ENCODE assay signal across 13 cellular contexts in the genomic region with DNA sequence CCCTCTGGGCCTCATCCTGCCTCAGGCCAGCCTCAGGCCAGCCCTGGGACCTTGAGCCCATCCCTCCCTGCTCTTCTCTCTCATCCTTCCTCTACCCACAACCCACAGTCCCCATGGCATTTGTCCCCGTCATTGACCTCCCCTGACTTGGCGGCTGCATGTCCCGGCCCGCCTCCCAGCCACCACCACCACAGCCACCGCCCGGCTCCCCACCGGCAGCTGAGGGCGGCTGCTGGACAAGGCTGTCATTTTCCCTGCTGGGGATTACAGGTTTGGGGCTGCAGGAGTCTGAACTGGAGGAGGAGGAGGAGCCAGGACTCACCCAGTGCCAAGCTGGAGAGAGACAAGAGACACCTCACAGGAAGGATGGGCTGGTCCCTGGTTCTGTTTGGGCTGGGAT.
DNase-seq lines count a peak whose midpoint lies in the region; ATAC-seq and TF ChIP-seq lines count a peak whose summit lies in the region.
"Had no signal": no experiment of that assay in that cellular context is flagged by ENCODE, and none has a peak within 500 bp of the region (broad histone marks: within the 10 kb centered on the region; RNA-seq: fewer than 3 reads in every experiment).

No MANE protein-coding gene starts in this region.

- H3K9me3 Mint-ChIP-seq in endothelial cell (ENCODE audit: unreplicated experiment) (no peaks in the 10 kb centered on the region), neural progenitor cell (no peaks in the 10 kb centered on the region)
- H3K9me3 Mint-ChIP-seq in activated T-helper 1 cell treated with anti-CD3 and anti-CD28 coated beads, Interleukin-12 subunit alpha, Interleukin-12 subunit beta, Interleukin-2, Interleukin-4 antibody, amounts not matched to agents 30 ng/mL and 10 ng/mL and 1 ng/mL, durations not matched to agents 14 hours and 24 hours and 36 hours, result no peaks in the 10 kb centered on the region

- H3K27me3 Mint-ChIP-seq in endothelial cell (ENCODE audit: unreplicated experiment) (peaks cover 30% of the 10 kb centered on the region), neural progenitor cell (ENCODE audit: insufficient read depth, low read depth) (peaks cover 10% of the 10 kb centered on the region)
- peaks cover 3% of the 10 kb centered on the region for H3K27me3 Mint-ChIP-seq in activated T-helper 1 cell treated with anti-CD3 and anti-CD28 coated beads, Interleukin-12 subunit alpha, Interleukin-12 subunit beta, Interleukin-2, Interleukin-4 antibody, amounts not matched to agents 30 ng/mL and 10 ng/mL and 1 ng/mL, durations not matched to agents 14 hours and 24 hours and 36 hours (ENCODE audit: insufficient read depth)

- POLR2A ChIA-PET in AG04450 (lab: Yijun Ruan, JAX), result no interaction called here

- H3K4me3 ChIP-seq in AG04450 (ENCODE audit: low read depth, low read length) (no peak overlapping the region), neural progenitor cell (no peak overlapping the region), lower leg skin (ENCODE audit: low read depth, poor library complexity, severe bottlenecking) (no peak overlapping the region)
- H3K4me3 ChIP-seq: hepatocyte, ovary, SK-N-MC had no signal

- H3K27me3 ChIP-seq in AG04450 (ENCODE audit: control insufficient read depth, insufficient read depth, low read length), result no peaks in the 10 kb centered on the region
- no peaks in the 10 kb centered on the region for H3K27me3 ChIP-seq in neural progenitor cell
- H3K27me3 ChIP-seq: hepatocyte, ovary had no signal

- H3F3A ChIP-seq in neural progenitor cell (ENCODE audit: low read depth), result peaks cover 9% of the 10 kb centered on the region

- no peaks in the 10 kb centered on the region for H3K79me2 ChIP-seq in neural progenitor cell (ENCODE audit: low read depth)

- H3K9me3 ChIP-seq in AG04450 (ENCODE audit: control insufficient read depth, insufficient read depth, low read length), result no peaks in the 10 kb centered on the region; the same call in 1 of the 2 replicates
- H3K9me3 ChIP-seq in neural progenitor cell (ENCODE audit: low read depth), result no peaks in the 10 kb centered on the region
- H3K9me3 ChIP-seq: ovary had no signal

- peaks cover 64% of the 10 kb centered on the region for H3K4me1 Mint-ChIP-seq in endothelial cell (ENCODE audit: unreplicated experiment)
- peaks cover 95% of the 10 kb centered on the region for H3K4me1 Mint-ChIP-seq in neural progenitor cell
- H3K4me1 Mint-ChIP-seq in activated T-helper 1 cell treated with anti-CD3 and anti-CD28 coated beads, Interleukin-12 subunit alpha, Interleukin-12 subunit beta, Interleukin-2, Interleukin-4 antibody, amounts not matched to agents 30 ng/mL and 10 ng/mL and 1 ng/mL, durations not matched to agents 14 hours and 24 hours and 36 hours (ENCODE audit: low read depth), result no peaks in the 10 kb centered on the region

- DNase-seq in AG04450 (ENCODE audit: low read depth, low spot score) (no peak), M059J (ENCODE audit: low read depth) (peak; percentile 74), endothelial cell (ENCODE audit: low spot score) (no peak), neural progenitor cell (ENCODE audit: low spot score) (peak; percentile 39), lower leg skin (ENCODE audit: low spot score in 2 of 2) (no peak), SHP77 (lab: John Stamatoyannopoulos, UW) (no peak)
- DNase-seq in activated T-helper 1 cell treated with anti-CD3 and anti-CD28 coated beads, Interleukin-12 subunit alpha, Interleukin-12 subunit beta, Interleukin-2, Interleukin-4 antibody, amounts not matched to agents 30 ng/mL and 10 ng/mL and 1 ng/mL, durations not matched to agents 14 hours and 24 hours and 36 hours (ENCODE audit: low spot score), result no peak
- DNase-seq: activated T-cell treated with anti-CD3 and anti-CD28 coated beads, Interleukin-2, amount 50 U/mL, for 1 hour; NCI-H1092 had no signal

- intact Hi-C loops in activated T-helper 1 cell treated with anti-CD3 and anti-CD28 coated beads, Interleukin-12 subunit alpha, Interleukin-12 subunit beta, Interleukin-2, Interleukin-4 antibody, amounts not matched to agents 30 ng/mL and 10 ng/mL and 1 ng/mL, durations not matched to agents 14 hours and 24 hours and 36 hours (cut with micrococcal nuclease), result no loop called here
- intact Hi-C loops in lower leg skin (cut with DNase I; ENCODE audit: low total_unique reads), result no loop called here

- H3K36me3 ChIP-seq in neural progenitor cell, result no peaks in the 10 kb centered on the region
- H3K36me3 ChIP-seq: ovary had no signal

- peaks cover 85% of the 10 kb centered on the region for H4K20me1 ChIP-seq in neural progenitor cell (ENCODE audit: low read depth)

- CTCF ChIA-PET in AG04450 (lab: Charles Lee), result interaction anchor here (2.7 kb wide), 1 partner anchor 14 kb away, joined by 19 read pairs; no protein-coding TSS in a partner anchor

- no peak for ATAC-seq in HG03469 (IDR thresholded peaks at IDR 0.05; ENCODE audit: unreplicated experiment)

- TF ChIP-seq POLR2A in lower leg skin (IDR thresholded peaks at IDR 0.05), result no peak

- WGBS in lower leg skin, 2 donors, result 42 to 46% methylated on average over 8 of the region's 8 CpGs

- no peak for TF ChIP-seq CTCF in AG04450 (IDR thresholded peaks at IDR 0.05; ENCODE audit: low read depth, low read length)
- TF ChIP-seq CTCF in endothelial cell (IDR thresholded peaks at IDR 0.05; ENCODE audit: unreplicated experiment), result no peak
- no peak for TF ChIP-seq CTCF in neural progenitor cell (IDR thresholded peaks at IDR 0.05)
- TF ChIP-seq CTCF in lower leg skin (IDR thresholded peaks at IDR 0.05), result no peak

- H3K27ac Mint-ChIP-seq in endothelial cell (ENCODE audit: unreplicated experiment) (peak overlapping the region; percentile 24), neural progenitor cell (no peak overlapping the region)
- no peak overlapping the region for H3K27ac Mint-ChIP-seq in activated T-helper 1 cell treated with anti-CD3 and anti-CD28 coated beads, Interleukin-12 subunit alpha, Interleukin-12 subunit beta, Interleukin-2, Interleukin-4 antibody, amounts not matched to agents 30 ng/mL and 10 ng/mL and 1 ng/mL, durations not matched to agents 14 hours and 24 hours and 36 hours

- no peak overlapping the region for H3K9ac ChIP-seq in neural progenitor cell

- H3K4me2 ChIP-seq in neural progenitor cell, result no peak overlapping the region
- H3K4me2 ChIP-seq: hepatocyte had no signal

- H3K4me1 ChIP-seq in neural progenitor cell, result peaks cover 65% of the 10 kb centered on the region

- H3K4me3 Mint-ChIP-seq in endothelial cell (ENCODE audit: unreplicated experiment) (no peak overlapping the region), neural progenitor cell (no peak overlapping the region)
- no peak overlapping the region for H3K4me3 Mint-ChIP-seq in activated T-helper 1 cell treated with anti-CD3 and anti-CD28 coated beads, Interleukin-12 subunit alpha, Interleukin-12 subunit beta, Interleukin-2, Interleukin-4 antibody, amounts not matched to agents 30 ng/mL and 10 ng/mL and 1 ng/mL, durations not matched to agents 14 hours and 24 hours and 36 hours

- H2AFZ ChIP-seq in neural progenitor cell (replicated peaks), result no peak overlapping the region
- H2AFZ ChIP-seq: hepatocyte had no signal

- H3K27ac ChIP-seq in AG04450 (ENCODE audit: low read depth, low read length) (peak overlapping the region; percentile 21), neural progenitor cell (no peak overlapping the region)
- H3K27ac ChIP-seq: SK-N-MC had no signal

- peaks cover 4% of the 10 kb centered on the region for H3K36me3 Mint-ChIP-seq in endothelial cell (ENCODE audit: low read depth, unreplicated experiment)
- H3K36me3 Mint-ChIP-seq in neural progenitor cell, result peaks cover 11% of the 10 kb centered on the region
- no peaks in the 10 kb centered on the region for H3K36me3 Mint-ChIP-seq in activated T-helper 1 cell treated with anti-CD3 and anti-CD28 coated beads, Interleukin-12 subunit alpha, Interleukin-12 subunit beta, Interleukin-2, Interleukin-4 antibody, amounts not matched to agents 30 ng/mL and 10 ng/mL and 1 ng/mL, durations not matched to agents 14 hours and 24 hours and 36 hours (ENCODE audit: low read depth)

Comparison
In these comparisons a context has a peak if more than half of its experiments do, and no peak if none do; other contexts are left out.
1. DNase-seq: peak in M059J (single experiment) and neural progenitor cell (single experiment); none in AG04450 (single experiment), endothelial cell (single experiment), activated T-helper 1 cell treated with anti-CD3 and anti-CD28 coated beads, Interleukin-12 subunit alpha, Interleukin-12 subunit beta, Interleukin-2, Interleukin-4 antibody, amounts not matched to agents 30 ng/mL and 10 ng/mL and 1 ng/mL, durations not matched to agents 14 hours and 24 hours and 36 hours (single experiment), lower leg skin (0 of 2) and SHP77 (0 of 2).